15 cellular contexts compared by ENCODE assay signal in the genomic region with DNA sequence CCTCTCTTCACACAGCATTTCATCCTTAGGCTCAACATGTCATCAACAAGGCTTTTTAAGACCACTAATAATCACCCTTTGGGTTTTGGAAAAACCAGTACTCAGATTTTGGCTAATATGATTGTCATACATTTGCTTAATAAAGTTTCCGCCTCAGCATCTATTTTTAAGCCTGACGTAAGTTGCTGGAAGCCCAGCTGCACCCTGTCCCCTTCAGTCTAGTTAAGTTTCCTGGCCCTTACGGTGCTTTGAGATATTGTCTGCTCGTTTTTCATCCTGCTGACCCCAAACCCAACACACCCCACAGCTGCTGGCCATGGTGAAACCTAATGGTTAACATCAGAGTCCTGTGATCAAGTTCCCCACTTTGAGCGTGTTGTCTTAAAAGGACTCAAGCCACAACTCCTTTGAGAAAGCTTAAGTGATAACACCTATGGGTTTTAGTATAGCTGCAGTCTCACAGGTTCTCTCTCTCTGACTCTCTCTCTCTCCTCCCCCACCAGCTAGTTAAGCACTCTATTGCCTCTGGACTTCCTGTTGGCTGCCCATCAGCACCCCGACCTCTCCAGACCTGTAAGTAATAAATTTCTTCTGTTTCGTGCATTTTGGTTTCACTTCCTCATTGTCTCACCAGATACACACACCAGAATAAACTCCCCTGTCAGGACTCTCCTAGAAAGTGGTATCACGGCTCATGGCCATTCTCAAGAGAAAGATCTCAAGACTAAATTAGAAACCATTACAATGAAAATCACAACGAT.
DNase-seq lines count a peak whose midpoint lies in the region; ATAC-seq and FAIRE-seq lines count a peak whose summit lies in the region.
"Had no signal": no experiment of that assay in that cellular context is flagged by ENCODE, and none has a peak within 500 bp of the region (broad histone marks: within the 10 kb centered on the region; RNA-seq: fewer than 3 reads in every experiment).

No MANE protein-coding gene starts in this region.

- peaks cover 7 to 21% (median 8%) of the 10 kb centered on the region in 3 donors for H3K9me3 Mint-ChIP-seq in T-cell

- H3K4ac ChIP-seq in neuronal stem cell (ENCODE audit: low read length), result no peak overlapping the region

- no peak overlapping the region for H3K4me2 ChIP-seq in neuronal stem cell (ENCODE audit: insufficient read depth, low read length, poor library complexity, severe bottlenecking)

- no peak overlapping the region for H2BK5ac ChIP-seq in neuronal stem cell (ENCODE audit: low read length)

- H3K14ac ChIP-seq in neuronal stem cell (ENCODE audit: low read length), result no peak overlapping the region

- no peaks in the 10 kb centered on the region for H3K27me3 ChIP-seq in neuronal stem cell (ENCODE audit: control insufficient read depth in 3 of 3, insufficient read depth in 3 of 3, low read depth in 1 of 3, low read length in 3 of 3)

- no CpG with 5 or more reads among the region's 9 CpGs for WGBS in neuronal stem cell (ENCODE audit: extremely low coverage in 2 of 2, insufficient read length in 2 of 2, insufficient replicate concordance in 1 of 2), 2 donors

- no peaks in the 10 kb centered on the region for H3K79me1 ChIP-seq in neuronal stem cell (ENCODE audit: low read depth, low read length)

- H3K4me3 ChIP-seq in neuronal stem cell (ENCODE audit: low read length in 2 of 2), result no peak overlapping the region

- no peaks in the 10 kb centered on the region for H3K36me3 Mint-ChIP-seq in T-cell

- no peak overlapping the region for H2BK15ac ChIP-seq in neuronal stem cell (ENCODE audit: low read length)

- peak; percentile 4 for DNase-seq in GM19239 (ENCODE audit: insufficient read length, low spot score)
- peak; percentile 47 for DNase-seq in MV-4-11 (lab: John Stamatoyannopoulos, UW)
- no peak for DNase-seq in neuronal stem cell (ENCODE audit: low spot score)
- DNase-seq in hypothalamus (lab: John Stamatoyannopoulos, UW), result no peak
- no peak for DNase-seq in activated CD4-positive, CD25-positive, alpha-beta regulatory T cell treated with anti-CD3 and anti-CD28 coated beads, Interleukin-2, amount 50 U/mL, for 72 hours
- DNase-seq in T-cell, result no peak
- no peak for DNase-seq in NCI-H446 treated with DMSO at 0.1 percent for 48 hours (lab: John Stamatoyannopoulos, UW)
- DNase-seq: activated CD4-positive, alpha-beta T cell treated with anti-CD3 and anti-CD28 coated beads for 36 hours; dermis blood vessel endothelial cell; NCI-H187; Right ventricle myocardium superior; stimulated activated CD4-positive, alpha-beta T cell treated with anti-CD3 and anti-CD28 coated beads, Interleukin-15, amount 100 ng/mL, for 24 hours had no signal

- H4K8ac ChIP-seq in neuronal stem cell (ENCODE audit: low read depth, low read length), result no peak overlapping the region

- H3K36me3 ChIP-seq in neuronal stem cell (replicated peaks in 1 of 2; ENCODE audit: control insufficient read depth in 2 of 2, insufficient read depth in 2 of 2, low read length in 2 of 2), result no peaks in the 10 kb centered on the region

- H2BK12ac ChIP-seq in neuronal stem cell (ENCODE audit: low read length), result no peak overlapping the region

- H3K4me1 ChIP-seq in neuronal stem cell (ENCODE audit: control insufficient read depth in 2 of 2, insufficient read depth in 1 of 2, low read depth in 1 of 2, low read length in 2 of 2), result peaks cover 0 to 2% of the 10 kb centered on the region in 2 donors

- H3K4me1 Mint-ChIP-seq in T-cell, result no peaks in the 10 kb centered on the region
- H3K4me1 Mint-ChIP-seq: activated CD4-positive, alpha-beta T cell treated with anti-CD3 and anti-CD28 coated beads for 36 hours had no signal

- H3K23ac ChIP-seq in neuronal stem cell (ENCODE audit: low read depth, low read length, poor library complexity), result no peak overlapping the region

- H3K27ac ChIP-seq in neuronal stem cell (replicated peaks; ENCODE audit: low read length), result no peak overlapping the region

- no peak overlapping the region for H3K9ac ChIP-seq in neuronal stem cell (ENCODE audit: low read depth, low read length, poor library complexity)

- ATAC-seq in HG02884 (IDR thresholded peaks at IDR 0.05; ENCODE audit: unreplicated experiment) (peak; percentile 75), T-cell (replicated peaks in 1 of 4) (no peak)
- ATAC-seq: activated CD4-positive, alpha-beta T cell treated with anti-CD3 and anti-CD28 coated beads for 36 hours; activated naive CD4-positive, alpha-beta T cell treated with anti-CD3 and anti-CD28 coated beads, Interleukin-2, amount 50 U/mL, for 72 hours had no signal

- H2AK5ac ChIP-seq in neuronal stem cell (ENCODE audit: low read depth, low read length), result no peak overlapping the region

- FAIRE-seq in GM19239 (lab: Jason Lieb, UNC), result peak; percentile 48

- H2BK120ac ChIP-seq in neuronal stem cell (ENCODE audit: low read depth, low read length), result no peak overlapping the region

- H3K9me3 ChIP-seq in neuronal stem cell (replicated peaks in 1 of 2; ENCODE audit: control insufficient read depth in 2 of 2, insufficient read depth in 1 of 2, low read depth in 1 of 2, low read length in 2 of 2), result peaks cover 0 to 7% of the 10 kb centered on the region in 2 donors

- peak overlapping the region; percentile 13 for H2AFZ ChIP-seq in neuronal stem cell (ENCODE audit: low read length)

- POLR2A ChIA-PET in T-cell (lab: Charles Lee), result no interaction called here

- no peak overlapping the region for H3K18ac ChIP-seq in neuronal stem cell (ENCODE audit: low read length)

- CTCF ChIA-PET in T-cell (lab: Charles Lee), result no interaction called here

- no peak overlapping the region for H3K4me3 Mint-ChIP-seq in T-cell
- H3K4me3 Mint-ChIP-seq: activated CD4-positive, alpha-beta T cell treated with anti-CD3 and anti-CD28 coated beads for 36 hours; stimulated activated naive CD8-positive, alpha-beta T cell treated with anti-CD3 and anti-CD28 coated beads, Interleukin-15, Interleukin-2, amounts not matched to agents 100 ng/mL and 50 ng/mL, for 24 hours had no signal

- H3K27ac Mint-ChIP-seq in T-cell, result no peak overlapping the region
- H3K27ac Mint-ChIP-seq: activated CD4-positive, alpha-beta T cell treated with anti-CD3 and anti-CD28 coated beads for 36 hours; activated naive CD4-positive, alpha-beta T cell treated with anti-CD3 and anti-CD28 coated beads, Interleukin-2, amount 50 U/mL, for 72 hours; stimulated activated naive CD8-positive, alpha-beta T cell treated with anti-CD3 and anti-CD28 coated beads, Interleukin-15, Interleukin-2, amounts not matched to agents 100 ng/mL and 50 ng/mL, for 24 hours had no signal

- H4K91ac ChIP-seq in neuronal stem cell (ENCODE audit: low read depth, low read length, poor library complexity), result no peak overlapping the region

- no peaks in the 10 kb centered on the region for H3K27me3 Mint-ChIP-seq in T-cell
- H3K27me3 Mint-ChIP-seq: activated CD4-positive, alpha-beta T cell treated with anti-CD3 and anti-CD28 coated beads for 36 hours; stimulated activated naive CD8-positive, alpha-beta T cell treated with anti-CD3 and anti-CD28 coated beads, Interleukin-15, Interleukin-2, amounts not matched to agents 100 ng/mL and 50 ng/mL, for 24 hours had no signal

Comparison
In these comparisons a context has a peak if more than half of its experiments do, and no peak if none do; other contexts are left out.
1. DNase-seq: peak in GM19239 (single experiment) and MV-4-11 (single experiment); none in neuronal stem cell (single experiment), hypothalamus (0 of 51), activated CD4-positive, CD25-positive, alpha-beta regulatory T cell treated with anti-CD3 and anti-CD28 coated beads, Interleukin-2, amount 50 U/mL, for 72 hours (single experiment), T-cell (0 of 34) and NCI-H446 treated with DMSO at 0.1 percent for 48 hours (single experiment).